Comparison of ENCODE assay signal across 40 cellular contexts in the genomic region with DNA sequence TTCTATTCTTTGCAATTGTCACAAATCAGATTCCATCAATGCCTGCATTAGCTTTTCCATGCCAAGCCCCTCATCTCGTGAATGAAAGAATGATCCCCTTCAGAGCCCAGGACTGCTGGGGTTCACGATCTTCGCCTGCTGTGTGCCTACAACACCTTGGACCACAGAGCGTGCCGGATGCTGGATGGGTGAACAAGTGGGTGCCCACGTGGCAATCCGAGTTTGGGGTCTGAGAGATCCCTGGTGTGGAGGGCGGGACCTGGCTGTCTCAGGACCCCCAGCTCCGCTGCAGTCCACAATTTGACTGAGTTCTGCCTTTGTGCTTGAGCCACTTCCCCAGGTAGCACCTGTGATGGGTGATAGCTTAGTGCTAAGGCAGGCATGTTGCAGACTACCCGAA.
"Had no signal": no experiment of that assay in that cellular context is flagged by ENCODE, and none has a peak within 500 bp of the region (broad histone marks: within the 10 kb centered on the region; RNA-seq: fewer than 3 reads in every experiment).

No MANE protein-coding gene starts in this region.

- H3K9me3 Mint-ChIP-seq: activated naive CD8-positive, alpha-beta T cell treated with anti-CD3 and anti-CD28 coated beads, Interleukin-2, amount 10 ng/mL, durations not matched to agents 7 days and 5 days; activated T-helper 1 cell treated with anti-CD3 and anti-CD28 coated beads, Interleukin-12 subunit alpha, Interleukin-12 subunit beta, Interleukin-2, Interleukin-4 antibody, amounts not matched to agents 30 ng/mL and 10 ng/mL and 1 ng/mL, durations not matched to agents 14 hours and 24 hours and 36 hours; activated T-helper 2 cell treated with anti-CD3 and anti-CD28 coated beads, Interferon-gamma antibody, Interleukin-2, Interleukin-4, amounts not matched to agents 10 μg/mL and 5 μg/mL and 100 μg/mL, durations not matched to agents 14 hours and 24 hours and 36 hours; central memory CD8-positive, alpha-beta T cell had no signal

- H3K27ac ChIP-seq: adrenal gland, ascending aorta, body of pancreas, brain microvascular endothelial cell, breast epithelium, cardiac muscle cell had no signal

- DNase-seq: activated effector memory CD4-positive, alpha-beta T cell treated with anti-CD3 and anti-CD28 coated beads, Interleukin-2, amount 50 U/mL, for 16 hours; activated effector memory CD4-positive, alpha-beta T cell treated with Interleukin-2 at 50 U/mL for 16 hours; activated gamma-delta T cell; activated naive CD4-positive, alpha-beta T cell; activated naive CD4-positive, alpha-beta T cell treated with anti-CD3 and anti-CD28 coated beads for 36 hours; activated naive CD4-positive, alpha-beta T cell treated with anti-CD3 and anti-CD28 coated beads, Interleukin-2, amount 10 ng/mL, durations not matched to agents 7 days and 5 days; activated naive CD4-positive, alpha-beta T cell treated with anti-CD3 and anti-CD28 coated beads, Interleukin-2, amount 50 U/mL, for 16 hours; activated naive CD4-positive, alpha-beta T cell treated with Interleukin-2 at 50 U/mL for 16 hours; activated naive CD8-positive, alpha-beta T cell treated with anti-CD3 and anti-CD28 coated beads for 36 hours; activated naive CD8-positive, alpha-beta T cell treated with anti-CD3 and anti-CD28 coated beads, Interleukin-2, amount 10 ng/mL, durations not matched to agents 7 days and 5 days; activated naive CD8-positive, alpha-beta T cell treated with anti-CD3 and anti-CD28 coated beads, Interleukin-2, amount 50 U/mL, for 24 hours; activated T-cell treated with anti-CD3 and anti-CD28 coated beads, Interleukin-2, amount 50 U/mL, for 1 hour; activated T-cell treated with anti-CD3 and anti-CD28 coated beads, Interleukin-2, amount 50 U/mL, for 24 hours; activated T-cell treated with anti-CD3 and anti-CD28 coated beads, Interleukin-2, amount 50 U/mL, for 4 hours; activated T-cell treated with anti-CD3 and anti-CD28 coated beads, Interleukin-2, amount 50 U/mL, for 48 hours; activated T-cell treated with anti-CD3 and anti-CD28 coated beads, Interleukin-2, amount 50 U/mL, for 72 hours; adrenal gland; amniotic stem cell; amygdala; anterior cingulate cortex; aorta; body of pancreas; brain microvascular endothelial cell; caudate nucleus; central memory CD4-positive, alpha-beta T cell; cerebellar nuclear complex had no signal

- H3K4me1 ChIP-seq: adrenal gland, ascending aorta, body of pancreas, breast epithelium had no signal

- H3K27me3 Mint-ChIP-seq: activated naive CD4-positive, alpha-beta T cell treated with anti-CD3 and anti-CD28 coated beads, Interleukin-2, amount 10 ng/mL, durations not matched to agents 7 days and 5 days; brain had no signal

- ATAC-seq: activated naive CD4-positive, alpha-beta T cell treated with anti-CD3 and anti-CD28 coated beads, Interleukin-2, amount 50 U/mL, for 72 hours; activated naive CD8-positive, alpha-beta T cell treated with anti-CD3 and anti-CD28 coated beads, Interleukin-2, amount 50 U/mL, for 24 hours; activated T-cell treated with anti-CD3 and anti-CD28 coated beads, Interleukin-2, amount 50 U/mL, for 4 hours; activated T-cell treated with anti-CD3 and anti-CD28 coated beads, Interleukin-2, amount 50 U/mL, for 72 hours; activated T-helper 17 cell treated with anti-CD3 and anti-CD28 coated beads, Interleukin-2, amount 50 U/mL, for 72 hours; body of pancreas had no signal

- H3K4me3 ChIP-seq: adrenal gland, ascending aorta, body of pancreas, breast epithelium, cardiac muscle cell had no signal

- H3K27ac Mint-ChIP-seq: activated naive CD4-positive, alpha-beta T cell treated with anti-CD3 and anti-CD28 coated beads for 36 hours; activated naive CD4-positive, alpha-beta T cell treated with anti-CD3 and anti-CD28 coated beads, Interleukin-2, amount 10 ng/mL, durations not matched to agents 7 days and 5 days; activated naive CD4-positive, alpha-beta T cell treated with anti-CD3 and anti-CD28 coated beads, Interleukin-2, amount 50 U/mL, for 24 hours; activated naive CD4-positive, alpha-beta T cell treated with anti-CD3 and anti-CD28 coated beads, Interleukin-2, amount 50 U/mL, for 72 hours; activated naive CD8-positive, alpha-beta T cell; activated naive CD8-positive, alpha-beta T cell treated with anti-CD3 and anti-CD28 coated beads for 36 hours; activated naive CD8-positive, alpha-beta T cell treated with anti-CD3 and anti-CD28 coated beads, Interleukin-2, amount 10 ng/mL, durations not matched to agents 7 days and 5 days; activated naive CD8-positive, alpha-beta T cell treated with anti-CD3 and anti-CD28 coated beads, Interleukin-2, amount 50 U/mL, for 24 hours; activated T-cell treated with anti-CD3 and anti-CD28 coated beads, Interleukin-2, amount 50 U/mL, for 24 hours; activated T-cell treated with anti-CD3 and anti-CD28 coated beads, Interleukin-2, amount 50 U/mL, for 72 hours; activated T-helper 1 cell treated with anti-CD3 and anti-CD28 coated beads, Interleukin-12 subunit alpha, Interleukin-12 subunit beta, Interleukin-2, Interleukin-4 antibody, amounts not matched to agents 30 ng/mL and 10 ng/mL and 1 ng/mL, durations not matched to agents 14 hours and 24 hours and 36 hours; activated T-helper 17 cell treated with anti-CD3 and anti-CD28 coated beads, Interleukin-2, amount 50 U/mL, for 72 hours; activated T-helper 2 cell treated with anti-CD3 and anti-CD28 coated beads, Interferon-gamma antibody, Interleukin-2, Interleukin-4, amounts not matched to agents 10 μg/mL and 5 μg/mL and 100 μg/mL, durations not matched to agents 14 hours and 24 hours and 36 hours; brain had no signal

- H3K4me3 Mint-ChIP-seq: activated naive CD4-positive, alpha-beta T cell treated with anti-CD3 and anti-CD28 coated beads for 36 hours; activated naive CD4-positive, alpha-beta T cell treated with anti-CD3 and anti-CD28 coated beads, Interleukin-2, amount 10 ng/mL, durations not matched to agents 7 days and 5 days; activated naive CD4-positive, alpha-beta T cell treated with anti-CD3 and anti-CD28 coated beads, Interleukin-2, amount 50 U/mL, for 24 hours; activated naive CD8-positive, alpha-beta T cell; activated naive CD8-positive, alpha-beta T cell treated with anti-CD3 and anti-CD28 coated beads for 36 hours; activated naive CD8-positive, alpha-beta T cell treated with anti-CD3 and anti-CD28 coated beads, Interleukin-2, amount 10 ng/mL, durations not matched to agents 7 days and 5 days; activated naive CD8-positive, alpha-beta T cell treated with anti-CD3 and anti-CD28 coated beads, Interleukin-2, amount 50 U/mL, for 24 hours; activated T-cell treated with anti-CD3 and anti-CD28 coated beads, Interleukin-2, amount 50 U/mL, for 24 hours; activated T-cell treated with anti-CD3 and anti-CD28 coated beads, Interleukin-2, amount 50 U/mL, for 4 hours; activated T-cell treated with anti-CD3 and anti-CD28 coated beads, Interleukin-2, amount 50 U/mL, for 72 hours; activated T-helper 1 cell treated with anti-CD3 and anti-CD28 coated beads, Interleukin-12 subunit alpha, Interleukin-12 subunit beta, Interleukin-2, Interleukin-4 antibody, amounts not matched to agents 30 ng/mL and 10 ng/mL and 1 ng/mL, durations not matched to agents 14 hours and 24 hours and 36 hours; activated T-helper 17 cell treated with anti-CD3 and anti-CD28 coated beads, Interleukin-2, amount 50 U/mL, for 72 hours; brain; central memory CD8-positive, alpha-beta T cell had no signal

- H3K9me3 ChIP-seq: adrenal gland, ascending aorta, body of pancreas, breast epithelium had no signal

- H3K36me3 ChIP-seq: adrenal gland, ascending aorta, brain microvascular endothelial cell, breast epithelium, cardiac muscle cell had no signal

- H3K36me3 Mint-ChIP-seq: activated naive CD4-positive, alpha-beta T cell treated with anti-CD3 and anti-CD28 coated beads, Interleukin-2, amount 10 ng/mL, durations not matched to agents 7 days and 5 days; activated naive CD4-positive, alpha-beta T cell treated with anti-CD3 and anti-CD28 coated beads, Interleukin-2, amount 50 U/mL, for 24 hours; activated naive CD8-positive, alpha-beta T cell; activated naive CD8-positive, alpha-beta T cell treated with anti-CD3 and anti-CD28 coated beads for 36 hours; activated naive CD8-positive, alpha-beta T cell treated with anti-CD3 and anti-CD28 coated beads, Interleukin-2, amount 10 ng/mL, durations not matched to agents 7 days and 5 days had no signal

- H3K4me1 Mint-ChIP-seq: activated naive CD4-positive, alpha-beta T cell treated with anti-CD3 and anti-CD28 coated beads, Interleukin-2, amount 10 ng/mL, durations not matched to agents 7 days and 5 days; activated naive CD4-positive, alpha-beta T cell treated with anti-CD3 and anti-CD28 coated beads, Interleukin-2, amount 50 U/mL, for 24 hours; activated naive CD8-positive, alpha-beta T cell treated with anti-CD3 and anti-CD28 coated beads for 36 hours; activated naive CD8-positive, alpha-beta T cell treated with anti-CD3 and anti-CD28 coated beads, Interleukin-2, amount 10 ng/mL, durations not matched to agents 7 days and 5 days; activated naive CD8-positive, alpha-beta T cell treated with anti-CD3 and anti-CD28 coated beads, Interleukin-2, amount 50 U/mL, for 24 hours; activated T-helper 17 cell treated with anti-CD3 and anti-CD28 coated beads, Interleukin-2, amount 50 U/mL, for 72 hours; central memory CD8-positive, alpha-beta T cell had no signal

- H3K27me3 ChIP-seq: adrenal gland, ascending aorta, body of pancreas, brain microvascular endothelial cell, breast epithelium, cardiac muscle cell had no signal

- FAIRE-seq: astrocyte, bronchial epithelial cell, colon had no signal
